In the genomic region with DNA sequence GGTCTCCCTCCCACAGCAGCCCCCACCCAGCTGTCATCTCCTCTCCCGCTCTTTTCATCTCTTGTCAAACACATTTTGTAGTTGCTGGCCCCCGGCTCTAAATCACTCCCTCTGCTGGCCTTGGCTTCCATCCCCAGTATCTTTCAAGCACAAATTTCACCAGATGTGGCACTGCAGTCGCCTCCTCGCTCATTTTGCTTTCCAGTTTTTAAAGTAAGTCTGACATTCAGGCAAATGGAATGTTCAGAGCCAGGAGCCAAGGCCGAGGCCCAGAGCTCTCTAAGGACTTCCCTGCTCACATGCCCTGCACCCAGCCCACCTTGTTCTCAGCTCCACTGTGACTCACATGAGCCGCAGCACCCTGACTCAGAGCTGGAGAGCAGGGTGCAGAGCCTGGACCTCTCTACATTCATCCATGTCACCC, we compare ENCODE assay signal across 10 cellular contexts.
DNase-seq lines count a peak whose midpoint lies in the region; ATAC-seq and TF ChIP-seq lines count a peak whose summit lies in the region.
"Had no signal": no experiment of that assay in that cellular context is flagged by ENCODE, and none has a peak within 500 bp of the region (broad histone marks: within the 10 kb centered on the region; RNA-seq: fewer than 3 reads in every experiment).

No MANE protein-coding gene starts in this region.

- TF ChIP-seq CTCF in AG09319 (IDR thresholded peaks at IDR 0.05; ENCODE audit: low read depth, low read length) (peak; percentile 73), cardiac fibroblast (IDR thresholded peaks at IDR 0.05; ENCODE audit: low read depth, low read length) (no peak), lower lobe of right lung (IDR thresholded peaks at IDR 0.05) (no peak)

- H3K4me1 Mint-ChIP-seq in activated CD8-positive, alpha-beta T cell treated with anti-CD3 and anti-CD28 coated beads, Interleukin-2, amount 10 ng/mL, durations not matched to agents 7 days and 5 days (ENCODE audit: low read depth): no peaks in the 10 kb centered on the region
- H3K4me1 Mint-ChIP-seq in stimulated activated memory B cell treated with anti-CD40 and anti-IgM and Interleukin-4, amounts not matched to agents 10 μg/mL and 1 μg/mL and 100 μg/mL, for 72 hours: no peaks in the 10 kb centered on the region

- no peaks in the 10 kb centered on the region for H3K27me3 ChIP-seq in lower lobe of right lung (ENCODE audit: low read depth)

- peak; percentile 43 to 54 for ATAC-seq in lower lobe of right lung
- ATAC-seq in activated CD8-positive, alpha-beta T cell treated with anti-CD3 and anti-CD28 coated beads, Interleukin-2, amount 10 ng/mL, durations not matched to agents 7 days and 5 days: no peak
- no peak for ATAC-seq in stimulated activated memory B cell treated with anti-CD40 and anti-IgM and Interleukin-4, amounts not matched to agents 10 μg/mL and 1 μg/mL and 100 μg/mL, for 72 hours

- no peaks in the 10 kb centered on the region for H3K9me3 ChIP-seq in lower lobe of right lung

- peaks cover 4% of the 10 kb centered on the region for H3K27me3 Mint-ChIP-seq in activated CD8-positive, alpha-beta T cell treated with anti-CD3 and anti-CD28 coated beads, Interleukin-2, amount 10 ng/mL, durations not matched to agents 7 days and 5 days (ENCODE audit: low read depth)
- no peaks in the 10 kb centered on the region for H3K27me3 Mint-ChIP-seq in stimulated activated memory B cell treated with anti-CD40 and anti-IgM and Interleukin-4, amounts not matched to agents 10 μg/mL and 1 μg/mL and 100 μg/mL, for 72 hours

- no peaks in the 10 kb centered on the region for H3K9me3 Mint-ChIP-seq in activated CD8-positive, alpha-beta T cell treated with anti-CD3 and anti-CD28 coated beads, Interleukin-2, amount 10 ng/mL, durations not matched to agents 7 days and 5 days (ENCODE audit: insufficient read depth)
- H3K9me3 Mint-ChIP-seq in stimulated activated memory B cell treated with anti-CD40 and anti-IgM and Interleukin-4, amounts not matched to agents 10 μg/mL and 1 μg/mL and 100 μg/mL, for 72 hours: no peaks in the 10 kb centered on the region
- H3K9me3 Mint-ChIP-seq: natural killer cell treated with Interleukin-12 subunit alpha and Interleukin-12 subunit beta and Interleukin-15 and Interleukin-18, amount 100 ng/mL, for 72 hours had no signal

- intact Hi-C loops in lower lobe of right lung (cut with DNase I): no loop called here

- POLR2A ChIA-PET in activated CD8-positive, alpha-beta T cell treated with anti-CD3 and anti-CD28 coated beads, Interleukin-2, amount 10 ng/mL, durations not matched to agents 7 days and 5 days (lab: Charles Lee): no interaction called here

- H3K4me3 Mint-ChIP-seq in activated CD8-positive, alpha-beta T cell treated with anti-CD3 and anti-CD28 coated beads, Interleukin-2, amount 10 ng/mL, durations not matched to agents 7 days and 5 days: no peak overlapping the region
- H3K4me3 Mint-ChIP-seq in stimulated activated memory B cell treated with anti-CD40 and anti-IgM and Interleukin-4, amounts not matched to agents 10 μg/mL and 1 μg/mL and 100 μg/mL, for 72 hours: no peak overlapping the region
- H3K4me3 Mint-ChIP-seq: natural killer cell treated with Interleukin-12 subunit alpha and Interleukin-12 subunit beta and Interleukin-15 and Interleukin-18, amount 100 ng/mL, for 72 hours had no signal

- no peaks in the 10 kb centered on the region for H3K36me3 ChIP-seq in lower lobe of right lung

- H3K27ac Mint-ChIP-seq in activated CD8-positive, alpha-beta T cell treated with anti-CD3 and anti-CD28 coated beads, Interleukin-2, amount 10 ng/mL, durations not matched to agents 7 days and 5 days: no peak overlapping the region
- no peak overlapping the region for H3K27ac Mint-ChIP-seq in stimulated activated memory B cell treated with anti-CD40 and anti-IgM and Interleukin-4, amounts not matched to agents 10 μg/mL and 1 μg/mL and 100 μg/mL, for 72 hours
- H3K27ac Mint-ChIP-seq: natural killer cell treated with Interleukin-12 subunit alpha and Interleukin-12 subunit beta and Interleukin-15 and Interleukin-18, amount 100 ng/mL, for 72 hours had no signal

- CTCF ChIA-PET in activated CD8-positive, alpha-beta T cell treated with anti-CD3 and anti-CD28 coated beads, Interleukin-2, amount 10 ng/mL, durations not matched to agents 7 days and 5 days (lab: Charles Lee): no interaction called here

- H3K27ac ChIP-seq in lower lobe of right lung: no peak overlapping the region

- H3K4me1 ChIP-seq in lower lobe of right lung: no peaks in the 10 kb centered on the region

- DNase-seq in AG09319 (ENCODE audit: extremely low read depth, low read depth) (peak; percentile 54), HT-29 (ENCODE audit: low spot score) (peak; percentile 5), cardiac fibroblast (ENCODE audit: low read depth in 2 of 2) (peak; percentile 16 to 63), lower lobe of right lung (no peak), SK-N-DZ (ENCODE audit: low spot score) (no peak), medulla oblongata (ENCODE audit: extremely low spot score) (no peak)
- DNase-seq in activated CD8-positive, alpha-beta T cell treated with anti-CD3 and anti-CD28 coated beads, Interleukin-2, amount 10 ng/mL, durations not matched to agents 7 days and 5 days: no peak
- DNase-seq: erythroblast had no signal

- no peak overlapping the region for H3K4me3 ChIP-seq in cardiac fibroblast (replicated peaks in 1 of 2; ENCODE audit: low read depth in 2 of 2, low read length in 2 of 2)
- H3K4me3 ChIP-seq in lower lobe of right lung: no peak overlapping the region

- H3K36me3 Mint-ChIP-seq in activated CD8-positive, alpha-beta T cell treated with anti-CD3 and anti-CD28 coated beads, Interleukin-2, amount 10 ng/mL, durations not matched to agents 7 days and 5 days (ENCODE audit: low read depth): no peaks in the 10 kb centered on the region
- no peaks in the 10 kb centered on the region for H3K36me3 Mint-ChIP-seq in stimulated activated memory B cell treated with anti-CD40 and anti-IgM and Interleukin-4, amounts not matched to agents 10 μg/mL and 1 μg/mL and 100 μg/mL, for 72 hours
- H3K36me3 Mint-ChIP-seq: natural killer cell treated with Interleukin-12 subunit alpha and Interleukin-12 subunit beta and Interleukin-15 and Interleukin-18, amount 100 ng/mL, for 72 hours had no signal

Comparison
In these comparisons a context has a peak if more than half of its experiments do, and no peak if none do; other contexts are left out.
1. DNase-seq: peak in AG09319 (single experiment), HT-29 (single experiment) and cardiac fibroblast (2 of 2); none in lower lobe of right lung (single experiment), SK-N-DZ (single experiment), medulla oblongata (single experiment) and activated CD8-positive, alpha-beta T cell treated with anti-CD3 and anti-CD28 coated beads, Interleukin-2, amount 10 ng/mL, durations not matched to agents 7 days and 5 days (single experiment).
2. ATAC-seq: peak in lower lobe of right lung (2 of 2); none in activated CD8-positive, alpha-beta T cell treated with anti-CD3 and anti-CD28 coated beads, Interleukin-2, amount 10 ng/mL, durations not matched to agents 7 days and 5 days (single experiment) and stimulated activated memory B cell treated with anti-CD40 and anti-IgM and Interleukin-4, amounts not matched to agents 10 μg/mL and 1 μg/mL and 100 μg/mL, for 72 hours (single experiment).